ENCODE assay signal across 1 cellular context in the genomic region with DNA sequence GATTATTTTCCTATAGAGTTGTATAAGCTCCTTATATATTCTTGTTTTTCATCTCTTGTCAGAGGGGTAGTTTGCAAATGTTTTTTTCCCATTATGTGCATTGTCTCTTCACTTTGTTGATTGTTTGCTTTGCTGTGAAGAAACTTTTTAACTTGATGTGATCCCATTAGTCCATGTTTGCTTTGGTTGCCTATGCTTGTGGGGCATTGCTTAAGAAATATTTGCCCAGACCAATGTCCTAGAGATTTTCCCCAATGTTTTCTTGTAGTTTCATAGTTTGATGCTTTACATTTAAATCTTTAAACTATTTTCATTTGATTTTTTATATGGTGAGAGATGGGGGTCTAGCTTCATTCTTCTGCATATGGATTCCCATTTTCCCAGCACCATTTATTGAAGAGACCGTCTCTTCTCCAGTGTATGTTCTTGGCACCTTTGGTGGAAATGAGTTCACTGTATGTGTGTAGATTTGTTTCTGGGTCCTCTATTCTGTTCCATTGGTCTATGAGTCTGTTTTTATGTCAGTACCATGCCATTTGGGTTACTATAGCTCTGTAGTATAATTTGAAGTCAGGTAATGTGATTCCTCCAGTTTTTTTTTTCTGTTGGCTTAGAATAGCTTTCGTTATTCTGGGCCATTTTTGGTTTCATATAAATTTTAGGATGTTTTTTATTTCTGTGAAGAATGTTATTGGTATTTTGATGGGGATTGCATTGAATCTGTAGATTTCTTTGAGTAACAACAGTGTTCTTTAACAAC.
A peak's percentile ranks its signal among the peaks of the same experiment; 100 is the strongest.
TF ChIP-seq lines count a peak whose summit lies in the region.

No MANE protein-coding gene starts in this region.

TF ChIP-seq in HepG2, 621 proteins besides CTCF, POLR2A, EP300 and RAD21 (continued from another document and continues in another):
- TF ChIP-seq MLX (CRISPR knock-in tag; IDR thresholded peaks at IDR 0.05) = no peak
- no peak for TF ChIP-seq SMARCC2 (IDR thresholded peaks at IDR 0.05)
- peak; percentile 57; the same call in 1 of the 2 replicates for TF ChIP-seq FOSL2 (CRISPR knock-in tag; IDR thresholded peaks at IDR 0.05)
- TF ChIP-seq ZNF614 (CRISPR knock-in tag; IDR thresholded peaks at IDR 0.05; ENCODE audit: borderline replicate concordance) = peak; percentile 79; the same call in 1 of the 2 replicates
- TF ChIP-seq THAP7 (CRISPR knock-in tag; IDR thresholded peaks at IDR 0.05) = no peak
- TF ChIP-seq FOXK1 (CRISPR knock-in tag; IDR thresholded peaks at IDR 0.05; ENCODE audit: borderline replicate concordance, low read depth) = peak; percentile 56; the same call in 1 of the 2 replicates
- TF ChIP-seq, protein P1, sequence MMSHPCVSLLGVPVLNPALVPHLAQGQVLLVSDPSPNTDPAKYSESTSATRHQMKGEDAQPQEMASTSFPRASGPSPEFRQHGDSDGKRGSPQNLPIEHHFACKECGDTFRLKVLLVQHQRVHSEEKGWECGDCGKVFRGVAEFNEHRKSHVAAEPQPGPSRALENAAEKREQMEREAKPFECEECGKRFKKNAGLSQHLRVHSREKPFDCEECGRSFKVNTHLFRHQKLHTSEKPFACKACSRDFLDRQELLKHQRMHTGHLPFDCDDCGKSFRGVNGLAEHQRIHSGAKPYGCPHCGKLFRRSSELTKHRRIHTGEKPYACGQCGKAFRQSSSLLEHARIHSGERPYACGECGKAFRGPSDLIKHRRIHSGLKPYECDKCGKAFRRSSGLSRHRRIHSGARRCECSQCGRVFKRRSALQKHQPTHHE (CRISPR knock-in tag; IDR thresholded peaks at IDR 0.05; ENCODE audit: borderline replicate concordance) = no peak
- TF ChIP-seq SAP130 (CRISPR knock-in tag; IDR thresholded peaks at IDR 0.05; ENCODE audit: low read depth) = peak; percentile 35; the same call in 1 of the 2 replicates
- TF ChIP-seq AGO1 (IDR thresholded peaks at IDR 0.05; ENCODE audit: low read depth, low read length, poor library complexity, severe bottlenecking) = no peak
- TF ChIP-seq JARID2 (CRISPR knock-in tag; IDR thresholded peaks at IDR 0.05; ENCODE audit: insufficient replicate concordance) = no peak
- TF ChIP-seq, protein P2, sequence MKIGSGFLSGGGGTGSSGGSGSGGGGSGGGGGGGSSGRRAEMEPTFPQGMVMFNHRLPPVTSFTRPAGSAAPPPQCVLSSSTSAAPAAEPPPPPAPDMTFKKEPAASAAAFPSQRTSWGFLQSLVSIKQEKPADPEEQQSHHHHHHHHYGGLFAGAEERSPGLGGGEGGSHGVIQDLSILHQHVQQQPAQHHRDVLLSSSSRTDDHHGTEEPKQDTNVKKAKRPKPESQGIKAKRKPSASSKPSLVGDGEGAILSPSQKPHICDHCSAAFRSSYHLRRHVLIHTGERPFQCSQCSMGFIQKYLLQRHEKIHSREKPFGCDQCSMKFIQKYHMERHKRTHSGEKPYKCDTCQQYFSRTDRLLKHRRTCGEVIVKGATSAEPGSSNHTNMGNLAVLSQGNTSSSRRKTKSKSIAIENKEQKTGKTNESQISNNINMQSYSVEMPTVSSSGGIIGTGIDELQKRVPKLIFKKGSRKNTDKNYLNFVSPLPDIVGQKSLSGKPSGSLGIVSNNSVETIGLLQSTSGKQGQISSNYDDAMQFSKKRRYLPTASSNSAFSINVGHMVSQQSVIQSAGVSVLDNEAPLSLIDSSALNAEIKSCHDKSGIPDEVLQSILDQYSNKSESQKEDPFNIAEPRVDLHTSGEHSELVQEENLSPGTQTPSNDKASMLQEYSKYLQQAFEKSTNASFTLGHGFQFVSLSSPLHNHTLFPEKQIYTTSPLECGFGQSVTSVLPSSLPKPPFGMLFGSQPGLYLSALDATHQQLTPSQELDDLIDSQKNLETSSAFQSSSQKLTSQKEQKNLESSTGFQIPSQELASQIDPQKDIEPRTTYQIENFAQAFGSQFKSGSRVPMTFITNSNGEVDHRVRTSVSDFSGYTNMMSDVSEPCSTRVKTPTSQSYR (CRISPR knock-in tag; IDR thresholded peaks at IDR 0.05; ENCODE audit: borderline replicate concordance) = no peak
- no peak for TF ChIP-seq SRF (IDR thresholded peaks at IDR 0.05; ENCODE audit: low read depth, low read length)
- TF ChIP-seq, protein P3, sequence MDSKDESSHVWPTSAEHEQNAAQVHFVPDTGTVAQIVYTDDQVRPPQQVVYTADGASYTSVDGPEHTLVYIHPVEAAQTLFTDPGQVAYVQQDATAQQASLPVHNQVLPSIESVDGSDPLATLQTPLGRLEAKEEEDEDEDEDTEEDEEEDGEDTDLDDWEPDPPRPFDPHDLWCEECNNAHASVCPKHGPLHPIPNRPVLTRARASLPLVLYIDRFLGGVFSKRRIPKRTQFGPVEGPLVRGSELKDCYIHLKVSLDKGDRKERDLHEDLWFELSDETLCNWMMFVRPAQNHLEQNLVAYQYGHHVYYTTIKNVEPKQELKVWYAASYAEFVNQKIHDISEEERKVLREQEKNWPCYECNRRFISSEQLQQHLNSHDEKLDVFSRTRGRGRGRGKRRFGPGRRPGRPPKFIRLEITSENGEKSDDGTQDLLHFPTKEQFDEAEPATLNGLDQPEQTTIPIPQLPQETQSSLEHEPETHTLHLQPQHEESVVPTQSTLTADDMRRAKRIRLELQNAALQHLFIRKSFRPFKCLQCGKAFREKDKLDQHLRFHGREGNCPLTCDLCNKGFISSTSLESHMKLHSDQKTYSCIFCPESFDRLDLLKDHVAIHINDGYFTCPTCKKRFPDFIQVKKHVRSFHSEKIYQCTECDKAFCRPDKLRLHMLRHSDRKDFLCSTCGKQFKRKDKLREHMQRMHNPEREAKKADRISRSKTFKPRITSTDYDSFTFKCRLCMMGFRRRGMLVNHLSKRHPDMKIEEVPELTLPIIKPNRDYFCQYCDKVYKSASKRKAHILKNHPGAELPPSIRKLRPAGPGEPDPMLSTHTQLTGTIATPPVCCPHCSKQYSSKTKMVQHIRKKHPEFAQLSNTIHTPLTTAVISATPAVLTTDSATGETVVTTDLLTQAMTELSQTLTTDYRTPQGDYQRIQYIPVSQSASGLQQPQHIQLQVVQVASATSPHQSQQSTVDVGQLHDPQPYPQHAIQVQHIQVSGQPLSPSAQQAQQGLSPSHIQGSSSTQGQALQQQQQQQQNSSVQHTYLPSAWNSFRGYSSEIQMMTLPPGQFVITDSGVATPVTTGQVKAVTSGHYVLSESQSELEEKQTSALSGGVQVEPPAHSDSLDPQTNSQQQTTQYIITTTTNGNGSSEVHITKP (CRISPR knock-in tag; IDR thresholded peaks at IDR 0.05; ENCODE audit: low read depth) = no peak
- TF ChIP-seq, protein P4, sequence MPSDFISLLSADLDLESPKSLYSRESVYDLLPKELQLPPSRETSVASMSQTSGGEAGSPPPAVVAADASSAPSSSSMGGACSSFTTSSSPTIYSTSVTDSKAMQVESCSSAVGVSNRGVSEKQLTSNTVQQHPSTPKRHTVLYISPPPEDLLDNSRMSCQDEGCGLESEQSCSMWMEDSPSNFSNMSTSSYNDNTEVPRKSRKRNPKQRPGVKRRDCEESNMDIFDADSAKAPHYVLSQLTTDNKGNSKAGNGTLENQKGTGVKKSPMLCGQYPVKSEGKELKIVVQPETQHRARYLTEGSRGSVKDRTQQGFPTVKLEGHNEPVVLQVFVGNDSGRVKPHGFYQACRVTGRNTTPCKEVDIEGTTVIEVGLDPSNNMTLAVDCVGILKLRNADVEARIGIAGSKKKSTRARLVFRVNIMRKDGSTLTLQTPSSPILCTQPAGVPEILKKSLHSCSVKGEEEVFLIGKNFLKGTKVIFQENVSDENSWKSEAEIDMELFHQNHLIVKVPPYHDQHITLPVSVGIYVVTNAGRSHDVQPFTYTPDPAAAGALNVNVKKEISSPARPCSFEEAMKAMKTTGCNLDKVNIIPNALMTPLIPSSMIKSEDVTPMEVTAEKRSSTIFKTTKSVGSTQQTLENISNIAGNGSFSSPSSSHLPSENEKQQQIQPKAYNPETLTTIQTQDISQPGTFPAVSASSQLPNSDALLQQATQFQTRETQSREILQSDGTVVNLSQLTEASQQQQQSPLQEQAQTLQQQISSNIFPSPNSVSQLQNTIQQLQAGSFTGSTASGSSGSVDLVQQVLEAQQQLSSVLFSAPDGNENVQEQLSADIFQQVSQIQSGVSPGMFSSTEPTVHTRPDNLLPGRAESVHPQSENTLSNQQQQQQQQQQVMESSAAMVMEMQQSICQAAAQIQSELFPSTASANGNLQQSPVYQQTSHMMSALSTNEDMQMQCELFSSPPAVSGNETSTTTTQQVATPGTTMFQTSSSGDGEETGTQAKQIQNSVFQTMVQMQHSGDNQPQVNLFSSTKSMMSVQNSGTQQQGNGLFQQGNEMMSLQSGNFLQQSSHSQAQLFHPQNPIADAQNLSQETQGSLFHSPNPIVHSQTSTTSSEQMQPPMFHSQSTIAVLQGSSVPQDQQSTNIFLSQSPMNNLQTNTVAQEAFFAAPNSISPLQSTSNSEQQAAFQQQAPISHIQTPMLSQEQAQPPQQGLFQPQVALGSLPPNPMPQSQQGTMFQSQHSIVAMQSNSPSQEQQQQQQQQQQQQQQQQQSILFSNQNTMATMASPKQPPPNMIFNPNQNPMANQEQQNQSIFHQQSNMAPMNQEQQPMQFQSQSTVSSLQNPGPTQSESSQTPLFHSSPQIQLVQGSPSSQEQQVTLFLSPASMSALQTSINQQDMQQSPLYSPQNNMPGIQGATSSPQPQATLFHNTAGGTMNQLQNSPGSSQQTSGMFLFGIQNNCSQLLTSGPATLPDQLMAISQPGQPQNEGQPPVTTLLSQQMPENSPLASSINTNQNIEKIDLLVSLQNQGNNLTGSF (CRISPR knock-in tag; IDR thresholded peaks at IDR 0.05) = no peak
- TF ChIP-seq ZNF230 (CRISPR knock-in tag; IDR thresholded peaks at IDR 0.05) = no peak
- no peak for TF ChIP-seq ZNF768 (CRISPR knock-in tag; IDR thresholded peaks at IDR 0.05)
- TF ChIP-seq, protein P5, sequence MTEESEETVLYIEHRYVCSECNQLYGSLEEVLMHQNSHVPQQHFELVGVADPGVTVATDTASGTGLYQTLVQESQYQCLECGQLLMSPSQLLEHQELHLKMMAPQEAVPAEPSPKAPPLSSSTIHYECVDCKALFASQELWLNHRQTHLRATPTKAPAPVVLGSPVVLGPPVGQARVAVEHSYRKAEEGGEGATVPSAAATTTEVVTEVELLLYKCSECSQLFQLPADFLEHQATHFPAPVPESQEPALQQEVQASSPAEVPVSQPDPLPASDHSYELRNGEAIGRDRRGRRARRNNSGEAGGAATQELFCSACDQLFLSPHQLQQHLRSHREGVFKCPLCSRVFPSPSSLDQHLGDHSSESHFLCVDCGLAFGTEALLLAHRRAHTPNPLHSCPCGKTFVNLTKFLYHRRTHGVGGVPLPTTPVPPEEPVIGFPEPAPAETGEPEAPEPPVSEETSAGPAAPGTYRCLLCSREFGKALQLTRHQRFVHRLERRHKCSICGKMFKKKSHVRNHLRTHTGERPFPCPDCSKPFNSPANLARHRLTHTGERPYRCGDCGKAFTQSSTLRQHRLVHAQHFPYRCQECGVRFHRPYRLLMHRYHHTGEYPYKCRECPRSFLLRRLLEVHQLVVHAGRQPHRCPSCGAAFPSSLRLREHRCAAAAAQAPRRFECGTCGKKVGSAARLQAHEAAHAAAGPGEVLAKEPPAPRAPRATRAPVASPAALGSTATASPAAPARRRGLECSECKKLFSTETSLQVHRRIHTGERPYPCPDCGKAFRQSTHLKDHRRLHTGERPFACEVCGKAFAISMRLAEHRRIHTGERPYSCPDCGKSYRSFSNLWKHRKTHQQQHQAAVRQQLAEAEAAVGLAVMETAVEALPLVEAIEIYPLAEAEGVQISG (CRISPR knock-in tag; IDR thresholded peaks at IDR 0.05) = no peak
- TF ChIP-seq, protein P6, sequence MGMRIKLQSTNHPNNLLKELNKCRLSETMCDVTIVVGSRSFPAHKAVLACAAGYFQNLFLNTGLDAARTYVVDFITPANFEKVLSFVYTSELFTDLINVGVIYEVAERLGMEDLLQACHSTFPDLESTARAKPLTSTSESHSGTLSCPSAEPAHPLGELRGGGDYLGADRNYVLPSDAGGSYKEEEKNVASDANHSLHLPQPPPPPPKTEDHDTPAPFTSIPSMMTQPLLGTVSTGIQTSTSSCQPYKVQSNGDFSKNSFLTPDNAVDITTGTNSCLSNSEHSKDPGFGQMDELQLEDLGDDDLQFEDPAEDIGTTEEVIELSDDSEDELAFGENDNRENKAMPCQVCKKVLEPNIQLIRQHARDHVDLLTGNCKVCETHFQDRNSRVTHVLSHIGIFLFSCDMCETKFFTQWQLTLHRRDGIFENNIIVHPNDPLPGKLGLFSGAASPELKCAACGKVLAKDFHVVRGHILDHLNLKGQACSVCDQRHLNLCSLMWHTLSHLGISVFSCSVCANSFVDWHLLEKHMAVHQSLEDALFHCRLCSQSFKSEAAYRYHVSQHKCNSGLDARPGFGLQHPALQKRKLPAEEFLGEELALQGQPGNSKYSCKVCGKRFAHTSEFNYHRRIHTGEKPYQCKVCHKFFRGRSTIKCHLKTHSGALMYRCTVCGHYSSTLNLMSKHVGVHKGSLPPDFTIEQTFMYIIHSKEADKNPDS (CRISPR knock-in tag; IDR thresholded peaks at IDR 0.05) = no peak
- TF ChIP-seq ZNF451 (CRISPR knock-in tag; IDR thresholded peaks at IDR 0.05) = no peak
- TF ChIP-seq NFYC (CRISPR knock-in tag; IDR thresholded peaks at IDR 0.05) = no peak
- no peak for TF ChIP-seq MAFF (IDR thresholded peaks at IDR 0.05; ENCODE audit: low read depth, low read length)
- TF ChIP-seq BRF2 (CRISPR knock-in tag; IDR thresholded peaks at IDR 0.05) = no peak
- TF ChIP-seq BRCA1 (CRISPR knock-in tag; IDR thresholded peaks at IDR 0.05) = no peak
- TF ChIP-seq ZNF598 (CRISPR knock-in tag; IDR thresholded peaks at IDR 0.05; ENCODE audit: borderline replicate concordance) = no peak
